In genomic region chr5:116970318-116970717, GRCh38 we compare ENCODE assay signal across 1 cellular context.
TF ChIP-seq lines count a peak whose summit lies in the region.

No MANE protein-coding gene starts in this region.

TF ChIP-seq in HEK293, 187 proteins besides CTCF, POLR2A, EP300 and RAD21 (continued from another document):
- no peak for TF ChIP-seq ZBTB49 (tag by site-specific recombination; IDR thresholded peaks at IDR 0.05; ENCODE audit: low read depth)
- no peak for TF ChIP-seq ZNF510 (tag by site-specific recombination; IDR thresholded peaks at IDR 0.05; ENCODE audit: insufficient replicate concordance)
- peak; percentile 15; the same call in 1 of the 2 replicates for TF ChIP-seq PRDM6 (tag by site-specific recombination; IDR thresholded peaks at IDR 0.05)
- no peak for TF ChIP-seq ZNF214 (tag by site-specific recombination; IDR thresholded peaks at IDR 0.05; ENCODE audit: borderline replicate concordance)
- no peak for TF ChIP-seq ZNF792 (tag by site-specific recombination; IDR thresholded peaks at IDR 0.05)
- TF ChIP-seq ZNF654 (tag by site-specific recombination; IDR thresholded peaks at IDR 0.05; ENCODE audit: low read depth) = no peak
- TF ChIP-seq PATZ1 (tag by site-specific recombination; IDR thresholded peaks at IDR 0.05) = no peak
- TF ChIP-seq ZNF114 (tag by site-specific recombination; IDR thresholded peaks at IDR 0.05) = no peak
- peak; percentile 87 for TF ChIP-seq ZNF112 (tag by site-specific recombination; IDR thresholded peaks at IDR 0.05)
- peak; percentile 84 for TF ChIP-seq ZNF544 (tag by site-specific recombination; IDR thresholded peaks at IDR 0.05)
- TF ChIP-seq ZNF24 (tag by site-specific recombination; IDR thresholded peaks at IDR 0.05) = no peak
- TF ChIP-seq ZNF596 (tag by site-specific recombination; IDR thresholded peaks at IDR 0.05) = no peak
- TF ChIP-seq KLF1 (tag by site-specific recombination; IDR thresholded peaks at IDR 0.05) = no peak
- TF ChIP-seq REPIN1 (tag by site-specific recombination; IDR thresholded peaks at IDR 0.05; ENCODE audit: low read depth) = no peak
- no peak for TF ChIP-seq ZNF404 (tag by site-specific recombination; IDR thresholded peaks at IDR 0.05)
- peak; percentile 71; the same call in 1 of the 2 replicates for TF ChIP-seq ZNF184 (tag by site-specific recombination; IDR thresholded peaks at IDR 0.05)
- no peak for TF ChIP-seq ZBTB26 (tag by site-specific recombination; optimal IDR thresholded peaks at IDR 0.05)
- no peak for TF ChIP-seq ZNF843 (tag by site-specific recombination; IDR thresholded peaks at IDR 0.05)
- TF ChIP-seq ZBTB6 (tag by site-specific recombination; IDR thresholded peaks at IDR 0.05) = no peak
- no peak for TF ChIP-seq TSHZ1 (tag by site-specific recombination; IDR thresholded peaks at IDR 0.05; ENCODE audit: borderline replicate concordance)
- TF ChIP-seq ZSCAN18 (tag by site-specific recombination; IDR thresholded peaks at IDR 0.05) = no peak
- TF ChIP-seq ZNF398 (tag by site-specific recombination; IDR thresholded peaks at IDR 0.05) = 0 out of 2 replicates have a peak, but pooled peaks have one; percentile 27
- no peak for TF ChIP-seq PBX3 (CRISPR knock-in tag; IDR thresholded peaks at IDR 0.05)
- no peak; the same call in 1 of the 2 replicates for TF ChIP-seq ZNF37A (tag by site-specific recombination; IDR thresholded peaks at IDR 0.05)
